ENCODE assay signal across 35 cellular contexts in the genomic region with DNA sequence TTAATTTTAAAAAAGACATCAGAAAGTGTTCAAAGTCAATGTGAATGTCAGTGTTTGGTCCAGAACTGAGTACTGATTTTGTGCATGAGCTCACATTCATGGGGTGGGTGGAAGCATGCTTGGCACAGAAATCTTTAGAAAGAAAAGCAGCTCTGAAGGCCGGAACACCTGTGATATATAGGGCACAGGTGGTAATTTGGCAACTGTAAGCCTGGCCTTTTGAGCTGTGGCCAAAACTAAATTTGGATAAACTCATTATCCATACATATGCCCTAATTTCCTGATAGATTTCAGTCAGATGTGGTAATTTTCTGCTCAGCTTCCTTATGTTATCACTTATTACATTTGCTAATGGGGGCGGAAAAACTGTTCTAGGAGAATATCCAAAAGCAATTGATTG.
"Had no signal": no experiment of that assay in that cellular context is flagged by ENCODE, and none has a peak within 500 bp of the region (broad histone marks: within the 10 kb centered on the region; RNA-seq: fewer than 3 reads in every experiment).

No MANE protein-coding gene starts in this region.

- H3K27ac Mint-ChIP-seq: activated CD4-positive, alpha-beta memory T cell treated with anti-CD3 and anti-CD28 coated beads for 36 hours; activated CD4-positive, alpha-beta T cell treated with anti-CD3 and anti-CD28 coated beads for 36 hours; activated CD4-positive, alpha-beta T cell treated with anti-CD3 and anti-CD28 coated beads, Interleukin-2, amount 10 ng/mL, durations not matched to agents 24 days and 14 days; activated CD8-positive, alpha-beta memory T cell treated with anti-CD3 and anti-CD28 coated beads, Interleukin-2, amount 10 ng/mL, durations not matched to agents 7 days and 5 days; activated CD8-positive, alpha-beta T cell treated with anti-CD3 and anti-CD28 coated beads, Interleukin-2, amount 10 ng/mL, durations not matched to agents 7 days and 5 days; activated naive CD4-positive, alpha-beta T cell treated with anti-CD3 and anti-CD28 coated beads, Interleukin-2, amount 10 ng/mL, durations not matched to agents 7 days and 5 days; activated naive CD4-positive, alpha-beta T cell treated with anti-CD3 and anti-CD28 coated beads, Interleukin-2, amount 50 U/mL, for 72 hours; activated naive CD8-positive, alpha-beta T cell treated with anti-CD3 and anti-CD28 coated beads, Interleukin-2, amount 10 ng/mL, durations not matched to agents 7 days and 5 days; activated T-helper 1 cell treated with anti-CD3 and anti-CD28 coated beads, Interleukin-12 subunit alpha, Interleukin-12 subunit beta, Interleukin-2, Interleukin-4 antibody, amounts not matched to agents 30 ng/mL and 10 ng/mL and 1 ng/mL, durations not matched to agents 14 hours and 24 hours and 36 hours; activated T-helper 2 cell treated with anti-CD3 and anti-CD28 coated beads, Interferon-gamma antibody, Interleukin-2, Interleukin-4, amounts not matched to agents 10 μg/mL and 5 μg/mL and 100 μg/mL, durations not matched to agents 14 hours and 24 hours and 36 hours; brain; effector memory CD8-positive, alpha-beta T cell; T-helper 1 cell treated with Interleukin-12 subunit alpha and Interleukin-12 subunit beta and Interleukin-4 antibody, amounts not matched to agents 30 μg/mL and 1 μg/mL, for 36 hours; T-helper 2 cell treated with Interferon-gamma antibody and Interleukin-4, amounts not matched to agents 5 μg/mL and 100 μg/mL, for 36 hours had no signal

- H3K4me3 ChIP-seq: ascending aorta, breast epithelium, cardiac muscle cell, esophagus muscularis mucosa, gastrocnemius medialis, heart left ventricle had no signal

- H3K4me1 Mint-ChIP-seq: activated CD4-positive, alpha-beta T cell treated with anti-CD3 and anti-CD28 coated beads for 36 hours; activated CD4-positive, alpha-beta T cell treated with anti-CD3 and anti-CD28 coated beads, Interleukin-2, amount 10 ng/mL, durations not matched to agents 24 days and 14 days; activated CD8-positive, alpha-beta memory T cell treated with anti-CD3 and anti-CD28 coated beads, Interleukin-2, amount 10 ng/mL, durations not matched to agents 7 days and 5 days; activated naive CD4-positive, alpha-beta T cell treated with anti-CD3 and anti-CD28 coated beads, Interleukin-2, amount 10 ng/mL, durations not matched to agents 7 days and 5 days; activated naive CD8-positive, alpha-beta T cell treated with anti-CD3 and anti-CD28 coated beads, Interleukin-2, amount 10 ng/mL, durations not matched to agents 7 days and 5 days; brain had no signal

- H3K4me1 ChIP-seq: ascending aorta, breast epithelium, esophagus muscularis mucosa, foreskin keratinocyte, gastrocnemius medialis, heart left ventricle had no signal

- H3K9me3 ChIP-seq: ascending aorta, breast epithelium, esophagus muscularis mucosa, gastrocnemius medialis had no signal

- H3K36me3 Mint-ChIP-seq: activated CD4-positive, alpha-beta memory T cell treated with anti-CD3 and anti-CD28 coated beads for 36 hours; activated CD8-positive, alpha-beta memory T cell treated with anti-CD3 and anti-CD28 coated beads, Interleukin-2, amount 10 ng/mL, durations not matched to agents 7 days and 5 days; activated naive CD4-positive, alpha-beta T cell treated with anti-CD3 and anti-CD28 coated beads, Interleukin-2, amount 10 ng/mL, durations not matched to agents 7 days and 5 days; activated naive CD4-positive, alpha-beta T cell treated with anti-CD3 and anti-CD28 coated beads, Interleukin-2, amount 50 U/mL, for 72 hours; activated naive CD8-positive, alpha-beta T cell treated with anti-CD3 and anti-CD28 coated beads, Interleukin-2, amount 10 ng/mL, durations not matched to agents 7 days and 5 days; brain had no signal

- DNase-seq: activated CD4-positive, alpha-beta memory T cell treated with anti-CD3 and anti-CD28 coated beads for 36 hours; activated CD4-positive, alpha-beta T cell treated with anti-CD3 and anti-CD28 coated beads for 36 hours; activated CD4-positive, alpha-beta T cell treated with anti-CD3 and anti-CD28 coated beads, Interleukin-2, amount 10 ng/mL, durations not matched to agents 24 days and 14 days; activated CD4-positive, CD25-positive, alpha-beta regulatory T cell; activated CD4-positive, CD25-positive, alpha-beta regulatory T cell treated with anti-CD3 and anti-CD28 coated beads, Interleukin-2, amount 50 U/mL, for 72 hours; activated CD8-positive, alpha-beta memory T cell treated with anti-CD3 and anti-CD28 coated beads, Interleukin-2, amount 10 ng/mL, durations not matched to agents 7 days and 5 days; activated CD8-positive, alpha-beta memory T cell treated with anti-CD3 and anti-CD28 coated beads, Interleukin-2, amount 50 U/mL, for 4 hours; activated CD8-positive, alpha-beta T cell treated with anti-CD3 and anti-CD28 coated beads, Interleukin-2, amount 10 ng/mL, durations not matched to agents 7 days and 5 days; activated gamma-delta T cell; activated naive CD4-positive, alpha-beta T cell; activated naive CD4-positive, alpha-beta T cell treated with anti-CD3 and anti-CD28 coated beads, Interleukin-2, amount 10 ng/mL, durations not matched to agents 7 days and 5 days; activated naive CD8-positive, alpha-beta T cell treated with anti-CD3 and anti-CD28 coated beads, Interleukin-2, amount 10 ng/mL, durations not matched to agents 7 days and 5 days; activated T-cell treated with anti-CD3 and anti-CD28 coated beads, Interleukin-2, amount 50 U/mL, for 1 hour; activated T-cell treated with anti-CD3 and anti-CD28 coated beads, Interleukin-2, amount 50 U/mL, for 48 hours; central memory CD4-positive, alpha-beta T cell; cortex of kidney; dermis blood vessel endothelial cell; effector CD4-positive, alpha-beta T cell; effector memory CD8-positive, alpha-beta T cell; erythroblast; foreskin keratinocyte; gastrocnemius medialis; glutamatergic neuron; heart left ventricle; T1000 had no signal

- H3K27me3 Mint-ChIP-seq: activated CD4-positive, alpha-beta memory T cell treated with anti-CD3 and anti-CD28 coated beads for 36 hours; activated CD4-positive, alpha-beta T cell treated with anti-CD3 and anti-CD28 coated beads for 36 hours; activated CD4-positive, alpha-beta T cell treated with anti-CD3 and anti-CD28 coated beads, Interleukin-2, amount 10 ng/mL, durations not matched to agents 24 days and 14 days; activated CD8-positive, alpha-beta memory T cell treated with anti-CD3 and anti-CD28 coated beads, Interleukin-2, amount 10 ng/mL, durations not matched to agents 7 days and 5 days; activated naive CD4-positive, alpha-beta T cell treated with anti-CD3 and anti-CD28 coated beads, Interleukin-2, amount 10 ng/mL, durations not matched to agents 7 days and 5 days; activated naive CD8-positive, alpha-beta T cell treated with anti-CD3 and anti-CD28 coated beads, Interleukin-2, amount 10 ng/mL, durations not matched to agents 7 days and 5 days; brain; effector memory CD8-positive, alpha-beta T cell had no signal

- H3K4me3 Mint-ChIP-seq: activated CD4-positive, alpha-beta memory T cell treated with anti-CD3 and anti-CD28 coated beads for 36 hours; activated CD4-positive, alpha-beta T cell treated with anti-CD3 and anti-CD28 coated beads for 36 hours; activated CD4-positive, alpha-beta T cell treated with anti-CD3 and anti-CD28 coated beads, Interleukin-2, amount 10 ng/mL, durations not matched to agents 24 days and 14 days; activated CD8-positive, alpha-beta memory T cell treated with anti-CD3 and anti-CD28 coated beads, Interleukin-2, amount 10 ng/mL, durations not matched to agents 7 days and 5 days; activated CD8-positive, alpha-beta T cell treated with anti-CD3 and anti-CD28 coated beads, Interleukin-2, amount 10 ng/mL, durations not matched to agents 7 days and 5 days; activated naive CD4-positive, alpha-beta T cell treated with anti-CD3 and anti-CD28 coated beads, Interleukin-2, amount 10 ng/mL, durations not matched to agents 7 days and 5 days; activated naive CD8-positive, alpha-beta T cell treated with anti-CD3 and anti-CD28 coated beads, Interleukin-2, amount 10 ng/mL, durations not matched to agents 7 days and 5 days; activated T-helper 1 cell treated with anti-CD3 and anti-CD28 coated beads, Interleukin-12 subunit alpha, Interleukin-12 subunit beta, Interleukin-2, Interleukin-4 antibody, amounts not matched to agents 30 ng/mL and 10 ng/mL and 1 ng/mL, durations not matched to agents 14 hours and 24 hours and 36 hours; brain; effector memory CD8-positive, alpha-beta T cell; T-helper 1 cell treated with Interleukin-12 subunit alpha and Interleukin-12 subunit beta and Interleukin-4 antibody, amounts not matched to agents 30 μg/mL and 1 μg/mL, for 36 hours; T-helper 2 cell treated with Interferon-gamma antibody and Interleukin-4, amounts not matched to agents 5 μg/mL and 100 μg/mL, for 36 hours had no signal

- H3K27ac ChIP-seq: ascending aorta, breast epithelium, cardiac muscle cell, esophagus muscularis mucosa, foreskin keratinocyte, gastrocnemius medialis, heart left ventricle had no signal

- H3K27me3 ChIP-seq: ascending aorta, breast epithelium, cardiac muscle cell, esophagus muscularis mucosa, foreskin keratinocyte, gastrocnemius medialis, heart left ventricle had no signal

- ATAC-seq: activated CD4-positive, alpha-beta T cell treated with anti-CD3 and anti-CD28 coated beads for 36 hours; activated CD8-positive, alpha-beta memory T cell treated with anti-CD3 and anti-CD28 coated beads, Interleukin-2, amount 10 ng/mL, durations not matched to agents 7 days and 5 days; activated CD8-positive, alpha-beta T cell treated with anti-CD3 and anti-CD28 coated beads, Interleukin-2, amount 10 ng/mL, durations not matched to agents 7 days and 5 days; activated naive CD4-positive, alpha-beta T cell treated with anti-CD3 and anti-CD28 coated beads, Interleukin-2, amount 50 U/mL, for 72 hours; effector memory CD8-positive, alpha-beta T cell; foreskin keratinocyte; gastrocnemius medialis; heart left ventricle had no signal

- H3K36me3 ChIP-seq: ascending aorta, breast epithelium, cardiac muscle cell, esophagus muscularis mucosa, gastrocnemius medialis, heart left ventricle had no signal
